18 cellular contexts compared by ENCODE assay signal in genomic region chr6:87923389-87924050, GRCh38.
"Had no signal": no experiment of that assay in that cellular context is flagged by ENCODE, and none has a peak within 500 bp of the region (broad histone marks: within the 10 kb centered on the region; RNA-seq: fewer than 3 reads in every experiment).

No MANE protein-coding gene starts in this region.

- H3K36me3 ChIP-seq: stomach had no signal

- H3K4me3 ChIP-seq: lung, stomach had no signal

- H3K4me1 ChIP-seq: foreskin keratinocyte, stomach had no signal

- H3K27ac ChIP-seq: foreskin keratinocyte, stomach had no signal

- ATAC-seq: foreskin keratinocyte had no signal

- H3K27me3 ChIP-seq: stomach had no signal

- DNase-seq: activated CD4-positive, alpha-beta memory T cell treated with anti-CD3 and anti-CD28 coated beads for 36 hours; activated naive CD4-positive, alpha-beta T cell; activated naive CD8-positive, alpha-beta T cell treated with anti-CD3 and anti-CD28 coated beads for 36 hours; amniotic stem cell; dermis blood vessel endothelial cell; effector memory CD8-positive, alpha-beta T cell; foreskin keratinocyte; hypothalamus; islet precursor cell; nephron progenitor cell; stimulated activated CD4-positive, alpha-beta T cell treated with anti-CD3 and anti-CD28 coated beads, Interleukin-12 subunit alpha, Interleukin-12 subunit beta, amount 100 ng/mL, for 4 hours; stimulated activated CD4-positive, alpha-beta T cell treated with anti-CD3 and anti-CD28 coated beads, Interleukin-1b, Interleukin-23, amount 100 ng/mL, for 48 hours; stomach; trophoblast cell had no signal

- H3K9me3 ChIP-seq: stomach had no signal

- H3K4me3 Mint-ChIP-seq: activated CD4-positive, alpha-beta memory T cell treated with anti-CD3 and anti-CD28 coated beads for 36 hours; activated CD4-positive, alpha-beta T cell treated with anti-CD3 and anti-CD28 coated beads for 36 hours; activated naive CD8-positive, alpha-beta T cell treated with anti-CD3 and anti-CD28 coated beads for 36 hours; effector memory CD8-positive, alpha-beta T cell; mesothelial cell of epicardium; nephron progenitor cell; T-helper 2 cell treated with Interferon-gamma antibody and Interleukin-4, amounts not matched to agents 5 μg/mL and 100 μg/mL, for 36 hours had no signal

- H3K36me3 Mint-ChIP-seq: activated CD4-positive, alpha-beta memory T cell treated with anti-CD3 and anti-CD28 coated beads for 36 hours; activated naive CD8-positive, alpha-beta T cell treated with anti-CD3 and anti-CD28 coated beads for 36 hours; mesothelial cell of epicardium had no signal

- H3K27ac Mint-ChIP-seq: activated CD4-positive, alpha-beta memory T cell treated with anti-CD3 and anti-CD28 coated beads for 36 hours; activated CD4-positive, alpha-beta T cell treated with anti-CD3 and anti-CD28 coated beads for 36 hours; activated naive CD8-positive, alpha-beta T cell treated with anti-CD3 and anti-CD28 coated beads for 36 hours; mesothelial cell of epicardium; nephron progenitor cell; T-helper 2 cell treated with Interferon-gamma antibody and Interleukin-4, amounts not matched to agents 5 μg/mL and 100 μg/mL, for 36 hours had no signal

- H3K9me3 Mint-ChIP-seq: activated CD4-positive, alpha-beta memory T cell treated with anti-CD3 and anti-CD28 coated beads for 36 hours; activated naive CD8-positive, alpha-beta T cell treated with anti-CD3 and anti-CD28 coated beads for 36 hours; effector memory CD8-positive, alpha-beta T cell; mesothelial cell of epicardium; nephron progenitor cell; T-helper 2 cell treated with Interferon-gamma antibody and Interleukin-4, amounts not matched to agents 5 μg/mL and 100 μg/mL, for 36 hours had no signal
